Comparison of ENCODE assay signal across 25 cellular contexts in the genomic region with DNA sequence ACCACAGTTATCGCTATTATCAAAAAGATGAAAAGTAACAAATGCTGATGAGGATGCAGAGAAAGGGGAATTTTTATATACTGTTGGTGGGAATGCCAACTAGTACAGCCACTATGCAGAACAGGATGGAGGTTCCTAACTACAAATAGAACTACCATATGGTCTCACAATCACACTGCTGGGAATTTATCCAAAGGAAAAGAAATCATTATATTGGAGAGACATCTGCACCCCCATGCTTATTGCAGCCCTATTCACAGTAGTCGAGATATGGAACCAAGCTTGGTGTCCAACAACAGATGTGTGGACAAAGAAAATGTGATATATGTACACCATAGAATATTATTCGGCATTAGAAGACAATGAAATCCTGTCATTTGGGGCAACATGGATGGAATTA.
DNase-seq lines count a peak whose midpoint lies in the region; ATAC-seq and TF ChIP-seq lines count a peak whose summit lies in the region.
"Had no signal": no experiment of that assay in that cellular context is flagged by ENCODE, and none has a peak within 500 bp of the region (broad histone marks: within the 10 kb centered on the region; RNA-seq: fewer than 3 reads in every experiment).

No MANE protein-coding gene starts in this region.

- H3K9me3 ChIP-seq in tibial artery = peaks cover 0 to 3% (median 0%) of the 10 kb centered on the region in 3 donors

- DNase-seq in DMS 273 treated with DMSO at 0.1 percent for 48 hours (lab: John Stamatoyannopoulos, UW) (peak; percentile 64), NCI-H2171 (lab: John Stamatoyannopoulos, UW) (peak; percentile 42), cerebellar cortex (ENCODE audit: low spot score) (peak; percentile 81), tibial artery (no peak), NCI-H226 (no peak), DMS53 (lab: John Stamatoyannopoulos, UW) (no peak)
- DNase-seq: Caco-2; CD8-positive, alpha-beta T cell; DND-41; NCI-H1105 treated with DMSO at 0.1 percent for 48 hours; NCI-H146; NCI-H2029 treated with DMSO at 0.1 percent for 48 hours; NCI-H345; NCI-H524 treated with DMSO at 0.1 percent for 48 hours; NCI-H82; SHP77; T-cell had no signal

- H3K4me3 ChIP-seq in tibial artery = no peak overlapping the region

- H3K4me3 Mint-ChIP-seq in stimulated activated memory B cell treated with anti-CD40 and anti-IgM and Interleukin-4, amounts not matched to agents 10 μg/mL and 1 μg/mL and 100 μg/mL, for 72 hours = no peak overlapping the region
- H3K4me3 Mint-ChIP-seq: B cell; CD8-positive, alpha-beta T cell; IgD-negative memory B cell; T-cell had no signal

- no peaks in the 10 kb centered on the region for H3K36me3 Mint-ChIP-seq in stimulated activated memory B cell treated with anti-CD40 and anti-IgM and Interleukin-4, amounts not matched to agents 10 μg/mL and 1 μg/mL and 100 μg/mL, for 72 hours
- H3K36me3 Mint-ChIP-seq: CD8-positive, alpha-beta T cell; T-cell had no signal

- TF ChIP-seq CTCF in tibial artery (IDR thresholded peaks at IDR 0.05) = no peak

- no peaks in the 10 kb centered on the region for H3K27me3 ChIP-seq in tibial artery

- H3K36me3 ChIP-seq in tibial artery = no peaks in the 10 kb centered on the region

- no peak for ATAC-seq in stimulated activated memory B cell treated with anti-CD40 and anti-IgM and Interleukin-4, amounts not matched to agents 10 μg/mL and 1 μg/mL and 100 μg/mL, for 72 hours
- ATAC-seq: CD8-positive, alpha-beta T cell; HCT116; Panc1; T-cell had no signal

- H3K4me1 ChIP-seq in tibial artery = peaks cover 0 to 7% (median 0%) of the 10 kb centered on the region in 4 donors
- H3K4me1 ChIP-seq: Caco-2 had no signal

- no peaks in the 10 kb centered on the region for H3K27me3 Mint-ChIP-seq in stimulated activated memory B cell treated with anti-CD40 and anti-IgM and Interleukin-4, amounts not matched to agents 10 μg/mL and 1 μg/mL and 100 μg/mL, for 72 hours
- H3K27me3 Mint-ChIP-seq: B cell had no signal

- peaks cover 5% of the 10 kb centered on the region for H3K9me3 Mint-ChIP-seq in stimulated activated memory B cell treated with anti-CD40 and anti-IgM and Interleukin-4, amounts not matched to agents 10 μg/mL and 1 μg/mL and 100 μg/mL, for 72 hours

- intact Hi-C loops in tibial artery (cut with DNase I; ENCODE audit: low total_unique reads) = loop anchor here (5.0 kb wide), 1 partner anchor 514 kb away; a partner anchor contains a TSS

- no peak overlapping the region for H3K27ac ChIP-seq in tibial artery
- H3K27ac ChIP-seq: C4-2B, HL-60, RWPE1 had no signal

- H3K27ac Mint-ChIP-seq in stimulated activated memory B cell treated with anti-CD40 and anti-IgM and Interleukin-4, amounts not matched to agents 10 μg/mL and 1 μg/mL and 100 μg/mL, for 72 hours = peak overlapping the region; percentile 9
- H3K27ac Mint-ChIP-seq: CD8-positive, alpha-beta T cell; T-cell had no signal

- peaks cover 31% of the 10 kb centered on the region for H3K4me1 Mint-ChIP-seq in stimulated activated memory B cell treated with anti-CD40 and anti-IgM and Interleukin-4, amounts not matched to agents 10 μg/mL and 1 μg/mL and 100 μg/mL, for 72 hours

Comparison
In these comparisons a context has a peak if more than half of its experiments do, and no peak if none do; other contexts are left out.
1. DNase-seq: peak in DMS 273 treated with DMSO at 0.1 percent for 48 hours (single experiment), NCI-H2171 (single experiment) and cerebellar cortex (single experiment); none in tibial artery (0 of 2), NCI-H226 (single experiment) and DMS53 (single experiment).